In genomic region chr3:55202320-55202719, GRCh38 we compare ENCODE assay signal across 15 cellular contexts.
DNase-seq lines count a peak whose midpoint lies in the region; ATAC-seq, FAIRE-seq and TF ChIP-seq lines count a peak whose summit lies in the region.
"Had no signal": no experiment of that assay in that cellular context is flagged by ENCODE, and none has a peak within 500 bp of the region (broad histone marks: within the 10 kb centered on the region; RNA-seq: fewer than 3 reads in every experiment).

No MANE protein-coding gene starts in this region.

- no peaks in the 10 kb centered on the region for H3K36me3 ChIP-seq in smooth muscle cell (ENCODE audit: low read depth)
- H3K36me3 ChIP-seq in CD4-positive, alpha-beta memory T cell (ENCODE audit: insufficient read depth, low read length) = no peaks in the 10 kb centered on the region
- H3K36me3 ChIP-seq: Peyer's patch, spleen, suprapubic skin had no signal

- H3K4me3 ChIP-seq in fibroblast of the aortic adventitia (ENCODE audit: low read depth, low read length) = no peak overlapping the region
- no peak overlapping the region for H3K4me3 ChIP-seq in smooth muscle cell
- H3K4me3 ChIP-seq in CD4-positive, alpha-beta memory T cell (ENCODE audit: low read length in 2 of 2) = no peak overlapping the region
- H3K4me3 ChIP-seq: Peyer's patch, spleen, suprapubic skin had no signal

- 5% methylated on average over 2 of the region's 2 CpGs for WGBS in smooth muscle cell (ENCODE audit: low lambda C conversion rate)

- no peaks in the 10 kb centered on the region for H3K27me3 Mint-ChIP-seq in CD4-positive, alpha-beta memory T cell

- no peak overlapping the region for H3K27ac Mint-ChIP-seq in CD4-positive, alpha-beta memory T cell

- H3K4me1 Mint-ChIP-seq in CD4-positive, alpha-beta memory T cell = no peaks in the 10 kb centered on the region

- CTCF ChIA-PET in CD4-positive, alpha-beta memory T cell (lab: Charles Lee; ENCODE audit: partially characterized antibody) = no interaction called here

- intact Hi-C loops in CD4-positive, alpha-beta memory T cell (cut with micrococcal nuclease) = no loop called here

- no peak for ATAC-seq in GM21786 (IDR thresholded peaks at IDR 0.05; ENCODE audit: unreplicated experiment)

- FAIRE-seq in H54 (lab: Jason Lieb, UNC) = no peak
- FAIRE-seq: colon had no signal

- H3K4me1 ChIP-seq in smooth muscle cell (ENCODE audit: low read depth) = peaks cover 15% of the 10 kb centered on the region
- H3K4me1 ChIP-seq in CD4-positive, alpha-beta memory T cell (ENCODE audit: insufficient read depth, low read length) = no peaks in the 10 kb centered on the region
- H3K4me1 ChIP-seq: Peyer's patch, spleen, suprapubic skin had no signal

- DNase-seq in H54 (ENCODE audit: insufficient read length, low spot score) (peak; percentile 31), SW480 (ENCODE audit: low spot score) (peak; percentile 33), fibroblast of the aortic adventitia (ENCODE audit: low read depth) (peak; percentile 83), smooth muscle cell (lab: John Stamatoyannopoulos, UW; ENCODE audit: unreplicated experiment) (no peak), NCI-H774 (lab: John Stamatoyannopoulos, UW) (no peak)
- no peak for DNase-seq in CD4-positive, alpha-beta memory T cell
- DNase-seq: NCI-H1417, NCI-H510A treated with DMSO at 0.1 percent for 48 hours, occipital lobe, Peyer's patch, spleen, T1000 had no signal

- no peaks in the 10 kb centered on the region for H3K79me2 ChIP-seq in smooth muscle cell (ENCODE audit: low read depth)

- peaks cover 0 to 9% (median 4%) of the 10 kb centered on the region in 8 donors for H3K9me3 Mint-ChIP-seq in CD4-positive, alpha-beta memory T cell

- no peaks in the 10 kb centered on the region for H4K20me1 ChIP-seq in smooth muscle cell (ENCODE audit: low read depth)

- H2AFZ ChIP-seq in smooth muscle cell (ENCODE audit: low read depth) = no peak overlapping the region

- H3F3A ChIP-seq in smooth muscle cell (ENCODE audit: low read depth) = peaks cover 26% of the 10 kb centered on the region

- peak overlapping the region; percentile 51 for H3K9ac ChIP-seq in smooth muscle cell (ENCODE audit: low read depth)

- TF ChIP-seq POLR2A in H54 (IDR thresholded peaks at IDR 0.05; ENCODE audit: low read depth, low read length) = no peak

- peak overlapping the region; percentile 92 for H3K27ac ChIP-seq in smooth muscle cell (ENCODE audit: low read depth)
- H3K27ac ChIP-seq in CD4-positive, alpha-beta memory T cell (ENCODE audit: low read depth, low read length) = no peak overlapping the region
- H3K27ac ChIP-seq: Peyer's patch, spleen, suprapubic skin had no signal

- TF ChIP-seq CTCF in fibroblast of the aortic adventitia (IDR thresholded peaks at IDR 0.05; ENCODE audit: insufficient read depth, low read length) = no peak
- no peak for TF ChIP-seq CTCF in smooth muscle cell (IDR thresholded peaks at IDR 0.05; ENCODE audit: borderline replicate concordance, insufficient read depth, poor library complexity, severe bottlenecking)

- no peaks in the 10 kb centered on the region for H3K27me3 ChIP-seq in smooth muscle cell (ENCODE audit: low read depth)
- H3K27me3 ChIP-seq in CD4-positive, alpha-beta memory T cell (ENCODE audit: insufficient read depth, low read length) = no peaks in the 10 kb centered on the region
- H3K27me3 ChIP-seq: Peyer's patch, spleen, suprapubic skin had no signal

- H3K4me3 Mint-ChIP-seq in CD4-positive, alpha-beta memory T cell = no peak overlapping the region

- no peaks in the 10 kb centered on the region for H3K36me3 Mint-ChIP-seq in CD4-positive, alpha-beta memory T cell

- no peaks in the 10 kb centered on the region for H3K9me3 ChIP-seq in smooth muscle cell (replicated peaks; ENCODE audit: low read depth)
- no peaks in the 10 kb centered on the region for H3K9me3 ChIP-seq in CD4-positive, alpha-beta memory T cell (ENCODE audit: control insufficient read depth in 1 of 2, low read length in 2 of 2)
- H3K9me3 ChIP-seq: Peyer's patch, spleen, suprapubic skin had no signal

- peak overlapping the region; percentile 52 for H3K4me2 ChIP-seq in smooth muscle cell

- POLR2A ChIA-PET in CD4-positive, alpha-beta memory T cell (lab: Charles Lee; ENCODE audit: partially characterized antibody) = no interaction called here

Comparison
In these comparisons a context has a peak if more than half of its experiments do, and no peak if none do; other contexts are left out.
1. DNase-seq: peak in H54 (single experiment), SW480 (single experiment) and fibroblast of the aortic adventitia (single experiment); none in smooth muscle cell (single experiment), CD4-positive, alpha-beta memory T cell (0 of 5) and NCI-H774 (single experiment).